Comparison of ENCODE assay signal across 9 cellular contexts in genomic region chr22:19766506-19767426, GRCh38. TPM values are rescaled to one million over a fixed set of nuclear protein-coding genes. Genes with fewer than 3 reads are reported as not detected.
DNase-seq lines count a peak whose midpoint lies in the region; ATAC-seq lines count a peak whose summit lies in the region.
"Had no signal": no experiment of that assay in that cellular context is flagged by ENCODE, and none has a peak within 500 bp of the region (broad histone marks: within the 10 kb centered on the region; RNA-seq: fewer than 3 reads in every experiment).

No MANE protein-coding gene starts in this region.

- H3K9me3 Mint-ChIP-seq in activated CD8-positive, alpha-beta memory T cell treated with anti-CD3 and anti-CD28 coated beads, Interleukin-2, amount 10 ng/mL, durations not matched to agents 7 days and 5 days (ENCODE audit: low read depth) = no peaks in the 10 kb centered on the region

- ATAC-seq in activated CD8-positive, alpha-beta memory T cell treated with anti-CD3 and anti-CD28 coated beads, Interleukin-2, amount 10 ng/mL, durations not matched to agents 7 days and 5 days = peak; percentile 88
- no peak for ATAC-seq in HG03175 (IDR thresholded peaks at IDR 0.05; ENCODE audit: unreplicated experiment)
- ATAC-seq: A549 had no signal

- peaks cover 12% of the 10 kb centered on the region for H3K4me1 Mint-ChIP-seq in activated CD8-positive, alpha-beta memory T cell treated with anti-CD3 and anti-CD28 coated beads, Interleukin-2, amount 10 ng/mL, durations not matched to agents 7 days and 5 days

- peaks cover 81% of the 10 kb centered on the region for H3K27me3 Mint-ChIP-seq in activated CD8-positive, alpha-beta memory T cell treated with anti-CD3 and anti-CD28 coated beads, Interleukin-2, amount 10 ng/mL, durations not matched to agents 7 days and 5 days

- peak overlapping the region; percentile 43 for H3K4me3 Mint-ChIP-seq in activated CD8-positive, alpha-beta memory T cell treated with anti-CD3 and anti-CD28 coated beads, Interleukin-2, amount 10 ng/mL, durations not matched to agents 7 days and 5 days

- peak; percentile 30 for DNase-seq in activated gamma-delta T cell treated with Interleukin-2 at 50 U/mL for 16 hours
- DNase-seq in activated gamma-delta T cell (lab: John Stamatoyannopoulos, UW) = no peak
- DNase-seq in activated CD8-positive, alpha-beta memory T cell treated with anti-CD3 and anti-CD28 coated beads, Interleukin-2, amount 10 ng/mL, durations not matched to agents 7 days and 5 days = peak; percentile 83
- peak; percentile 9 for DNase-seq in glomerular visceral epithelial cell (ENCODE audit: extremely low spot score)
- peak; percentile 23 to 30 for DNase-seq in stimulated activated CD4-positive, alpha-beta T cell treated with anti-CD3 and anti-CD28 coated beads, Interleukin-15, amount 100 ng/mL, for 48 hours (ENCODE audit: low read depth in 2 of 2)
- no peak for DNase-seq in NCI-H1105 (lab: John Stamatoyannopoulos, UW)
- DNase-seq in NCI-H2196 treated with DMSO at 0.1 percent for 48 hours (lab: John Stamatoyannopoulos, UW; ENCODE audit: unreplicated experiment) = no peak

- no peaks in the 10 kb centered on the region for H3K36me3 Mint-ChIP-seq in activated CD8-positive, alpha-beta memory T cell treated with anti-CD3 and anti-CD28 coated beads, Interleukin-2, amount 10 ng/mL, durations not matched to agents 7 days and 5 days

- H3K27ac Mint-ChIP-seq in activated CD8-positive, alpha-beta memory T cell treated with anti-CD3 and anti-CD28 coated beads, Interleukin-2, amount 10 ng/mL, durations not matched to agents 7 days and 5 days = no peak overlapping the region

- CTCF ChIA-PET in activated CD8-positive, alpha-beta memory T cell treated with anti-CD3 and anti-CD28 coated beads, Interleukin-2, amount 10 ng/mL, durations not matched to agents 7 days and 5 days (lab: Charles Lee) = interaction anchor here (2.2 to 3.4 kb wide), 2 partner anchors 10 to 36 kb away, joined by 8 to 20 read pairs; no protein-coding TSS in a partner anchor

RNA-seq across cellular contexts. Expression of gene TBX1, which starts 6.2 kb away (rescaled TPM):
- total RNA-seq in activated CD8-positive, alpha-beta memory T cell treated with anti-CD3 and anti-CD28 coated beads, Interleukin-2, amount 10 ng/mL, durations not matched to agents 7 days and 5 days = 1 to 10 TPM in 1 of 2 experiments, under 1 TPM in 1; 0.91 to 1.1 TPM

RNA-seq across cellular contexts. Expression of gene GP1BB, which starts 43.4 kb away (rescaled TPM):
- not detected for total RNA-seq in activated CD8-positive, alpha-beta memory T cell treated with anti-CD3 and anti-CD28 coated beads, Interleukin-2, amount 10 ng/mL, durations not matched to agents 7 days and 5 days

RNA-seq across cellular contexts. Expression of gene SEPTIN5, which starts 52.5 kb away (rescaled TPM):
- under 1 TPM in 1 of 2 experiments, not detected in 1; 0.30 TPM for total RNA-seq in activated CD8-positive, alpha-beta memory T cell treated with anti-CD3 and anti-CD28 coated beads, Interleukin-2, amount 10 ng/mL, durations not matched to agents 7 days and 5 days

Comparison
In these comparisons a context has a peak if more than half of its experiments do, and no peak if none do; other contexts are left out.
1. DNase-seq: peak in activated gamma-delta T cell treated with Interleukin-2 at 50 U/mL for 16 hours (single experiment), activated CD8-positive, alpha-beta memory T cell treated with anti-CD3 and anti-CD28 coated beads, Interleukin-2, amount 10 ng/mL, durations not matched to agents 7 days and 5 days (single experiment), glomerular visceral epithelial cell (single experiment) and stimulated activated CD4-positive, alpha-beta T cell treated with anti-CD3 and anti-CD28 coated beads, Interleukin-15, amount 100 ng/mL, for 48 hours (2 of 2); none in activated gamma-delta T cell (single experiment), NCI-H1105 (single experiment) and NCI-H2196 treated with DMSO at 0.1 percent for 48 hours (single experiment).